Comparison of ENCODE assay signal across 8 cellular contexts in the genomic region with DNA sequence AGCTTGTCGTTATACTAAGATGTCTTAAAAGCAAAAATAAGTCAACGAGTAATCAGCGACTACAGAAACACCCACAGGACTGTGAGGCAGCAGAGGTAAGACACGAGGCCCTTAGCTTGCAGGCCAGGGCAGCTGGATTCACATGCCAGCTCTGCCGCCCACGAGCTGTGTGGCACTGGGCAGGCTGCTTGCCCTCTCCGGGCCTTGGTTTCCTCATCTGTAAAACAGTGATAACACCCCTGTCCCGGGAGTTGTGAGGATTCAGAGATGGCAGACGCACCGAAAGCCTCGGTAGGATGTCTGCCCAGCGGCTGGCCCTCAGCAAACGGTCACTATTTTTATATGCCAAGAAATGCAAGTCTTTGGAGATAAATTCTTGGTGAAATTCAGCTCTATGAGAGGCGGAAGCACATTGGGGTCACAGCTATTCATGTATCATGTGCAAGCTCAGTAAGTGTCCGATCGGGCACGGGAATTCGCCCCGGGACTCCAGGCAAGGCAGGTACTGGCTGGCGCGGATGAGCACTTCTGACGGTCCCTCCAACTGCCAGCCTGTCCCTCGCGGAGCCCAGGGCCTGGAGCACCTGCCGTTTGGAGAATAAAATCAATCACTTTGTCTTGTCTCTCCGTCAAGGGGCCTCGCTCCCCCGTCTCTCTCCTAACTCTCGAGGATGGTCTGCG. TPM values are rescaled to one million over a fixed set of nuclear protein-coding genes. Genes with fewer than 3 reads are reported as not detected.
DNase-seq lines count a peak whose midpoint lies in the region; ATAC-seq, FAIRE-seq and TF ChIP-seq lines count a peak whose summit lies in the region.

No MANE protein-coding gene starts in this region.

- no peak for FAIRE-seq in endothelial cell of umbilical vein (lab: Jason Lieb, UNC)

- ATAC-seq in GM21447 (IDR thresholded peaks at IDR 0.05; ENCODE audit: unreplicated experiment), result no peak
- no peak for ATAC-seq in GM18907 (IDR thresholded peaks at IDR 0.05; ENCODE audit: unreplicated experiment)
- no peak for ATAC-seq in GM18511 (IDR thresholded peaks at IDR 0.05; ENCODE audit: unreplicated experiment)

- no peaks in the 10 kb centered on the region for H3K36me3 ChIP-seq in endothelial cell of umbilical vein (ENCODE audit: control insufficient read depth in 2 of 2, extremely low read depth in 1 of 2, insufficient read depth in 2 of 2, low read length in 2 of 2)
- no peaks in the 10 kb centered on the region for H3K36me3 ChIP-seq in neural progenitor cell

- TF ChIP-seq CTCF in endothelial cell of umbilical vein (IDR thresholded peaks at IDR 0.05; ENCODE audit: extremely low read depth in 1 of 2, insufficient read depth in 1 of 2, low read depth in 1 of 2, low read length in 2 of 2), result no peak
- no peak for TF ChIP-seq CTCF in neural progenitor cell (IDR thresholded peaks at IDR 0.05)

- H3K27ac ChIP-seq in endothelial cell of umbilical vein (ENCODE audit: insufficient read depth, low read depth, low read length) (peak overlapping the region; percentile 64), neural progenitor cell (no peak overlapping the region)

- H3K9me3 ChIP-seq in endothelial cell of umbilical vein (replicated peaks; ENCODE audit: control insufficient read depth, insufficient read depth, low read length) (no peaks in the 10 kb centered on the region), neural progenitor cell (ENCODE audit: low read depth) (no peaks in the 10 kb centered on the region)

- TF ChIP-seq POLR2A in endothelial cell of umbilical vein (IDR thresholded peaks at IDR 0.05; ENCODE audit: low read depth, low read length), result no peak

- H3K27me3 ChIP-seq in endothelial cell of umbilical vein (ENCODE audit: control insufficient read depth in 2 of 2, insufficient read depth in 2 of 2, low read length in 2 of 2) (no peaks in the 10 kb centered on the region), neural progenitor cell (peaks cover 20% of the 10 kb centered on the region)

- H4K20me1 ChIP-seq in endothelial cell of umbilical vein (replicated peaks; ENCODE audit: control insufficient read depth, extremely low read depth, insufficient read depth, low read length) (no peaks in the 10 kb centered on the region), neural progenitor cell (ENCODE audit: low read depth) (peaks cover 20% of the 10 kb centered on the region)

- peak overlapping the region; percentile 81 for H3K9ac ChIP-seq in endothelial cell of umbilical vein (replicated peaks; ENCODE audit: extremely low read depth, insufficient read depth, low read length)
- no peak overlapping the region for H3K9ac ChIP-seq in neural progenitor cell

- H3K4me1 Mint-ChIP-seq in neural progenitor cell, result peaks cover 50% of the 10 kb centered on the region

- no TSS peak for BruUV-seq in endothelial cell of umbilical vein (replicated peaks; lab: Mats Ljungman, UMichigan)

- H3K4me3 Mint-ChIP-seq in neural progenitor cell, result peak overlapping the region; percentile 84

- intact Hi-C loops in endothelial cell of umbilical vein (cut with micrococcal nuclease), result no loop called here

- H3K9me1 ChIP-seq in endothelial cell of umbilical vein (replicated peaks; ENCODE audit: control insufficient read depth, extremely low read depth, insufficient read depth, low read length), result no peaks in the 10 kb centered on the region

- H3K4me1 ChIP-seq in endothelial cell of umbilical vein (ENCODE audit: control insufficient read depth, extremely low read depth, insufficient read depth, low read length) (peaks cover 38% of the 10 kb centered on the region), neural progenitor cell (peaks cover 37% of the 10 kb centered on the region)

- no peak overlapping the region for H3K27ac Mint-ChIP-seq in neural progenitor cell

- peak overlapping the region; percentile 36 to 74 (median 72) for H3K4me3 ChIP-seq in endothelial cell of umbilical vein (replicated peaks in 1 of 3; ENCODE audit: insufficient read depth in 1 of 3, low read depth in 1 of 3, low read length in 3 of 3)
- peak overlapping the region; percentile 68 for H3K4me3 ChIP-seq in neural progenitor cell

- CTCF ChIA-PET in endothelial cell of umbilical vein (lab: Charles Lee), result interaction anchor here (1.2 to 3.0 kb wide), 6 partner anchors 9 to 165 kb away, joined by 3 to 16 read pairs (median 5); partner anchors contain the start of gene ZBTB21

- H3K36me3 Mint-ChIP-seq in neural progenitor cell, result peaks cover 6% of the 10 kb centered on the region

- peak overlapping the region; percentile 18 for H2AFZ ChIP-seq in endothelial cell of umbilical vein (ENCODE audit: low read depth, low read length)
- peak overlapping the region; percentile 95 for H2AFZ ChIP-seq in neural progenitor cell (replicated peaks)

- H3F3A ChIP-seq in neural progenitor cell (ENCODE audit: low read depth), result peaks cover 39% of the 10 kb centered on the region

- dilution Hi-C loops in endothelial cell of umbilical vein (cut with MboI; ENCODE audit: extremely low pct_ligation_motif_present, low sequenced_read_pairs), result no loop called here

- H3K4me2 ChIP-seq in endothelial cell of umbilical vein (ENCODE audit: insufficient read depth, low read length), result peak overlapping the region; percentile 53
- H3K4me2 ChIP-seq in neural progenitor cell, result peak overlapping the region; percentile 79

- POLR2A ChIA-PET in endothelial cell of umbilical vein (lab: Charles Lee), result no interaction called here

- DNase-seq in D341Med (ENCODE audit: low spot score) (peak; percentile 55), NCI-H510A treated with DMSO at 0.1 percent for 48 hours (lab: John Stamatoyannopoulos, UW) (peak; percentile 25), endothelial cell of umbilical vein (ENCODE audit: low read depth, low spot score) (peak; percentile 32), neural progenitor cell (ENCODE audit: low spot score) (peak; percentile 34), NCI-H2081 treated with DMSO at 0.1 percent for 48 hours (lab: John Stamatoyannopoulos, UW) (no peak)

- peaks cover 44% of the 10 kb centered on the region for H3K79me2 ChIP-seq in endothelial cell of umbilical vein (ENCODE audit: control insufficient read depth, insufficient read depth, low read length)
- peaks cover 35% of the 10 kb centered on the region for H3K79me2 ChIP-seq in neural progenitor cell (ENCODE audit: low read depth)

- peaks cover 18% of the 10 kb centered on the region for H3K27me3 Mint-ChIP-seq in neural progenitor cell (ENCODE audit: insufficient read depth, low read depth)

- no peaks in the 10 kb centered on the region for H3K9me3 Mint-ChIP-seq in neural progenitor cell

TF ChIP-seq in endothelial cell of umbilical vein, 7 proteins besides CTCF, POLR2A, EP300 and RAD21:
- TF ChIP-seq MAX (IDR thresholded peaks at IDR 0.05; ENCODE audit: insufficient read depth, insufficient read length) (no peak), EZH2 (IDR thresholded peaks at IDR 0.05; ENCODE audit: borderline replicate concordance, low read depth, low read length, severe bottlenecking) (no peak), GATA2 (IDR thresholded peaks at IDR 0.05; ENCODE audit: insufficient read depth, insufficient read length, low read depth, low read length) (no peak), POLR2AphosphoS5 (IDR thresholded peaks at IDR 0.05; ENCODE audit: insufficient read depth, low read depth, low read length) (no peak), FOS (IDR thresholded peaks at IDR 0.05; ENCODE audit: borderline replicate concordance, insufficient read depth, low read length) (no peak), JUN (IDR thresholded peaks at IDR 0.05; ENCODE audit: borderline replicate concordance, insufficient read depth, insufficient read length, low read depth) (no peak), MYC (IDR thresholded peaks at IDR 0.05; ENCODE audit: low read depth, low read length) (no peak)

RNA-seq across cellular contexts. Expression of gene C2CD2, which starts 1.1 kb away (rescaled TPM):
- total RNA-seq in endothelial cell of umbilical vein (33.6 and 41.2 TPM in 2 replicates), neural progenitor cell (ENCODE audit: low replicate concordance) (15.3 and 19.6 TPM in 2 replicates)
- 28.3 and 32.6 TPM in 2 replicates for polyA plus RNA-seq in endothelial cell of umbilical vein
- polyA plus RNA-seq in endothelial cell of umbilical vein (2011; cell fraction: cytosol; rRNA removed), result 21.2 and 21.8 TPM in 2 replicates
- 69.6 and 72.9 TPM in 2 replicates for polyA plus RNA-seq in endothelial cell of umbilical vein (2011; cell fraction: nucleus; rRNA removed)
- 18.7 and 21.2 TPM in 2 replicates for polyA plus RNA-seq in endothelial cell of umbilical vein (2012)
- 73.1 and 80.4 TPM in 2 replicates for polyA minus RNA-seq in endothelial cell of umbilical vein
- polyA minus RNA-seq in endothelial cell of umbilical vein (2011; cell fraction: cytosol; rRNA and poly(A)+ RNA removed), result 15.3 TPM
- polyA minus RNA-seq in endothelial cell of umbilical vein (2011; cell fraction: nucleus; rRNA and poly(A)+ RNA removed), result 64.6 and 69.8 TPM in 2 replicates

RNA-seq across cellular contexts. Expression of gene ZBTB21, which starts 57.5 kb away (rescaled TPM):
- total RNA-seq in endothelial cell of umbilical vein (10.8 and 12.4 TPM in 2 replicates), neural progenitor cell (ENCODE audit: low replicate concordance) (24.2 and 25.3 TPM in 2 replicates)
- polyA plus RNA-seq in endothelial cell of umbilical vein, result 2.8 and 3.9 TPM in 2 replicates
- polyA plus RNA-seq in endothelial cell of umbilical vein (2011; cell fraction: cytosol; rRNA removed), result 3.2 and 3.6 TPM in 2 replicates
- polyA plus RNA-seq in endothelial cell of umbilical vein (2011; cell fraction: nucleus; rRNA removed), result 9.7 and 11.3 TPM in 2 replicates
- polyA plus RNA-seq in endothelial cell of umbilical vein (2012), result 6.8 and 7.2 TPM in 2 replicates
- 11.3 and 16.9 TPM in 2 replicates for polyA minus RNA-seq in endothelial cell of umbilical vein
- 14.7 TPM for polyA minus RNA-seq in endothelial cell of umbilical vein (2011; cell fraction: cytosol; rRNA and poly(A)+ RNA removed)
- 10.0 and 15.4 TPM in 2 replicates for polyA minus RNA-seq in endothelial cell of umbilical vein (2011; cell fraction: nucleus; rRNA and poly(A)+ RNA removed)
